ENCODE assay signal across 17 cellular contexts in the genomic region with DNA sequence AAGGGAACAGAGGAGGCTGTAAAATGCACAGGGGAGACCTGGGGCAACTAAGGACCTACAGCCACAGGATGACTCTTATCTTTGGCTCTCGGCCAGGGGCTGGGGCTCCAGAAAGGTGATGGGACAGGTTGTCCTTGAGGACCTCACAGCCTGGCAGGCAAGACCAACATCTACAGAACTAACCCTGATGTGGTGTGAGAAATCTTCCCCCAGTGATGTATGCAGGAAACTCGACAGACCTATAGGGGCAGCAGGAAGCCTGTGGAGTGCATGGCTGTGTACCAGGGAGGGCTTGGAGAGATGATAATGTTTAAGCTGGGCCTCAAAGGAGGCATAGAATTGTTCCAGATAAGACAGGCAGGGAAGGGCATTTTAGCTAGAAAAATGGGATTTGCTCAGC.
A peak's percentile ranks its signal among the peaks of the same experiment; 100 is the strongest.
DNase-seq lines count a peak whose midpoint lies in the region; ATAC-seq, FAIRE-seq and TF ChIP-seq lines count a peak whose summit lies in the region.
"Had no signal": no experiment of that assay in that cellular context is flagged by ENCODE, and none has a peak within 500 bp of the region (broad histone marks: within the 10 kb centered on the region; RNA-seq: fewer than 3 reads in every experiment).

No MANE protein-coding gene starts in this region.

- CTCF ChIA-PET in AG04450 (lab: Charles Lee) (interaction anchor here (0.9 kb wide), 2 partner anchors 21 to 46 kb away, joined by 3 read pairs; no protein-coding TSS in a partner anchor), GM12878 (lab: Yijun Ruan, JAX) (no interaction called here)

- H3K36me3 ChIP-seq in GM12878 (ENCODE audit: control insufficient read depth in 2 of 2, insufficient read depth in 2 of 2, low read length in 1 of 2) (no peaks in the 10 kb centered on the region), kidney (ENCODE audit: control insufficient read depth in 1 of 2, insufficient read depth in 2 of 2, low read length in 2 of 2) (peaks cover 0 to 11% of the 10 kb centered on the region in 2 donors), vagina (no peaks in the 10 kb centered on the region)
- H3K36me3 ChIP-seq: BLaER1 had no signal

- 15% methylated on average over 2 of the region's 2 CpGs for WGBS in GM12878 (ENCODE audit: insufficient coverage, insufficient replicate concordance, low lambda C conversion rate, missing lambda C conversion rate)

- DNase-seq in AG04450 (ENCODE audit: low read depth, low spot score) = no peak
- peak; percentile 9 for DNase-seq in HFFc6
- DNase-seq in GM12878 (ENCODE audit: low read depth, low spot score) = no peak
- peak; percentile 41 for DNase-seq in kidney
- DNase-seq in vagina (ENCODE audit: extremely low spot score in 2 of 2) = no peak
- DNase-seq in SW 1271 (lab: John Stamatoyannopoulos, UW) = no peak
- DNase-seq in NCI-H2081 (lab: John Stamatoyannopoulos, UW) = no peak
- DNase-seq in COLO829 (ENCODE audit: low spot score) = no peak
- DNase-seq: activated CD4-positive, alpha-beta T cell treated with anti-CD3 and anti-CD28 coated beads, Interleukin-2, amount 50 U/mL, for 4 hours; activated naive CD4-positive, alpha-beta T cell treated with anti-CD3 and anti-CD28 coated beads, Interleukin-2, amount 50 U/mL, for 16 hours; effector memory CD8-positive, alpha-beta T cell; NCI-H187 had no signal

- H4K20me1 ChIP-seq in GM12878 (ENCODE audit: control insufficient read depth, insufficient read depth) = no peaks in the 10 kb centered on the region
- H4K20me1 ChIP-seq: BLaER1 had no signal

- peak; percentile 42 for TF ChIP-seq RAD21 in GM12878 (IDR thresholded peaks at IDR 0.05; ENCODE audit: insufficient read depth, low read depth, low read length)

- peak overlapping the region; percentile 14; the same call in 1 of the 2 replicates for H3K4me3 Mint-ChIP-seq in HFFc6
- H3K4me3 Mint-ChIP-seq: effector memory CD8-positive, alpha-beta T cell had no signal

- peaks cover 26% of the 10 kb centered on the region for H3K36me3 Mint-ChIP-seq in HFFc6 (ENCODE audit: low read depth)

- no peak overlapping the region for H2AFZ ChIP-seq in GM12878 (ENCODE audit: control insufficient read depth, low read depth, low read length)

- H3K4me2 ChIP-seq in GM12878 (ENCODE audit: control insufficient read depth, insufficient read depth) = no peak overlapping the region
- H3K4me2 ChIP-seq: BLaER1 had no signal

- no peaks in the 10 kb centered on the region for H3K27me3 ChIP-seq in AG04450 (ENCODE audit: control insufficient read depth, insufficient read depth, low read length)
- H3K27me3 ChIP-seq in GM12878 (replicated peaks in 1 of 2; ENCODE audit: control insufficient read depth in 2 of 2, insufficient read depth in 2 of 2, low read length in 1 of 2) = no peaks in the 10 kb centered on the region; a peak in 1 of 4 replicates
- H3K27me3 ChIP-seq in vagina = no peaks in the 10 kb centered on the region
- H3K27me3 ChIP-seq: BLaER1, right atrium auricular region, tibial artery had no signal

- no peaks in the 10 kb centered on the region for H3K9me3 Mint-ChIP-seq in HFFc6
- H3K9me3 Mint-ChIP-seq: effector memory CD8-positive, alpha-beta T cell had no signal

- H3K27me3 Mint-ChIP-seq in HFFc6 (ENCODE audit: insufficient read depth) = peaks cover 5% of the 10 kb centered on the region; the same call in 1 of the 2 replicates

- no TSS peak for BruUV-seq in GM12878 (replicated peaks; lab: Mats Ljungman, UMichigan)

- ATAC-seq in GM12878 = peak; percentile 77
- ATAC-seq: effector memory CD8-positive, alpha-beta T cell had no signal

- RAD21 ChIA-PET in GM12878 (lab: Charles Lee; ENCODE audit: unreplicated experiment) = interaction anchor here (1.2 kb wide), 1 partner anchor 23 kb away, joined by 3 read pairs; no protein-coding TSS in a partner anchor

- no peaks in the 10 kb centered on the region for H3K9me3 ChIP-seq in AG04450 (ENCODE audit: control insufficient read depth, insufficient read depth, low read length)
- H3K9me3 ChIP-seq in GM12878 (replicated peaks; ENCODE audit: control insufficient read depth, insufficient read depth, low read length) = no peaks in the 10 kb centered on the region
- no peaks in the 10 kb centered on the region for H3K9me3 ChIP-seq in kidney (ENCODE audit: control insufficient read depth in 1 of 2, low read length in 2 of 2)
- H3K9me3 ChIP-seq in vagina = no peaks in the 10 kb centered on the region
- H3K9me3 ChIP-seq: BLaER1, right atrium auricular region, tibial artery had no signal

- in situ Hi-C loops in GM12878 (cut with MboI) = no loop called here

- no peak for TF ChIP-seq EP300 in GM12878 (IDR thresholded peaks at IDR 0.05; ENCODE audit: borderline replicate concordance in 1 of 2, control insufficient read depth in 1 of 2, low read depth in 2 of 2, low read length in 2 of 2)

- H3K79me2 ChIP-seq in GM12878 (ENCODE audit: control insufficient read depth, insufficient read depth, low read length) = no peaks in the 10 kb centered on the region

- no peaks in the 10 kb centered on the region for H3K4me1 ChIP-seq in GM12878 (ENCODE audit: control insufficient read depth, insufficient read depth, low read length)
- H3K4me1 ChIP-seq in kidney (ENCODE audit: control insufficient read depth in 1 of 2, insufficient read depth in 1 of 2, low read depth in 1 of 2, low read length in 2 of 2) = peaks cover 25 to 29% of the 10 kb centered on the region in 2 donors
- H3K4me1 ChIP-seq in vagina = peaks cover 40% of the 10 kb centered on the region

- H3K27ac Mint-ChIP-seq in HFFc6 = peak overlapping the region; percentile 72
- H3K27ac Mint-ChIP-seq: effector memory CD8-positive, alpha-beta T cell had no signal

- no peak for FAIRE-seq in GM12878 (lab: Jason Lieb, UNC)
- FAIRE-seq in kidney (lab: Jason Lieb, UNC) = no peak
- FAIRE-seq: GM19239, H1 had no signal

- intact Hi-C loops in GM12878 (cut with micrococcal nuclease; ENCODE audit: unreplicated experiment) (no loop called here), kidney (cut with DNase I) (no loop called here), vagina (cut with DNase I) (no loop called here)

- TF ChIP-seq POLR2A in GM12878 (IDR thresholded peaks at IDR 0.05; ENCODE audit: low read depth, low read length) (no peak), vagina (IDR thresholded peaks at IDR 0.05) (no peak)

- H3K4me1 Mint-ChIP-seq in HFFc6 (ENCODE audit: low read depth) = peaks cover 74% of the 10 kb centered on the region

- no peak overlapping the region for H3K4me3 ChIP-seq in AG04450 (ENCODE audit: low read depth, low read length)
- no peak overlapping the region for H3K4me3 ChIP-seq in GM12878
- H3K4me3 ChIP-seq in kidney (ENCODE audit: low read length in 2 of 2) = no peak overlapping the region
- no peak overlapping the region for H3K4me3 ChIP-seq in vagina
- H3K4me3 ChIP-seq: BLaER1, right atrium auricular region, tibial artery had no signal

- TF ChIP-seq CTCF in AG04450 (IDR thresholded peaks at IDR 0.05; ENCODE audit: low read depth, low read length) = peak; percentile 52
- TF ChIP-seq CTCF in HFFc6 (IDR thresholded peaks at IDR 0.05) = peak; percentile 45
- no peak for TF ChIP-seq CTCF in GM12878 (IDR thresholded peaks at IDR 0.05 in 2 of 3, conservative IDR thresholded peaks at IDR 0.05 in 1 of 3; ENCODE audit: control insufficient read depth in 2 of 3, extremely low read depth in 1 of 3, insufficient read depth in 1 of 3, low read depth in 3 of 3, low read length in 3 of 3)
- TF ChIP-seq CTCF in kidney (IDR thresholded peaks at IDR 0.05; ENCODE audit: borderline replicate concordance, extremely low read depth, insufficient read depth) = no peak
- TF ChIP-seq CTCF in vagina (IDR thresholded peaks at IDR 0.05) = no peak

- POLR2A ChIA-PET in AG04450 (lab: Yijun Ruan, JAX) = no interaction called here
- POLR2A ChIA-PET in GM12878 (lab: Charles Lee) = interaction anchor here (0.5 kb wide), 1 partner anchor 25 kb away, joined by 3 read pairs; no protein-coding TSS in a partner anchor

- H3K27ac ChIP-seq in AG04450 (ENCODE audit: low read depth, low read length) = peak overlapping the region; percentile 21
- H3K27ac ChIP-seq in GM12878 (ENCODE audit: control insufficient read depth, insufficient read depth) = no peak overlapping the region
- no peak overlapping the region for H3K27ac ChIP-seq in kidney (ENCODE audit: low read depth in 2 of 2, low read length in 2 of 2)
- no peak overlapping the region for H3K27ac ChIP-seq in vagina
- H3K27ac ChIP-seq: BLaER1, right atrium auricular region, tibial artery had no signal

- H3K9ac ChIP-seq in GM12878 (ENCODE audit: control insufficient read depth, insufficient read depth, low read length) (no peak overlapping the region), kidney (ENCODE audit: low read length in 2 of 2) (no peak overlapping the region)
- H3K9ac ChIP-seq: BLaER1 had no signal

- SMC1A ChIA-PET in GM12878 (lab: Charles Lee; ENCODE audit: uncharacterized antibody, unreplicated experiment) = no interaction called here

TF ChIP-seq in GM12878, 131 proteins besides CTCF, POLR2A, EP300 and RAD21 (continues in another document):
- no peak for TF ChIP-seq MTA2 (IDR thresholded peaks at IDR 0.05; ENCODE audit: low read depth)
- no peak for TF ChIP-seq NR2C1 (IDR thresholded peaks at IDR 0.05)
- TF ChIP-seq ZBED1 (IDR thresholded peaks at IDR 0.05; ENCODE audit: borderline replicate concordance) = no peak
- TF ChIP-seq POU2F2 (IDR thresholded peaks at IDR 0.05; ENCODE audit: borderline replicate concordance, low read depth, low read length) = no peak
- TF ChIP-seq RUNX3 (IDR thresholded peaks at IDR 0.05; ENCODE audit: low read length) = no peak
- no peak for TF ChIP-seq SIX5 (IDR thresholded peaks at IDR 0.05; ENCODE audit: low read depth, low read length, severe bottlenecking)
- no peak for TF ChIP-seq SUZ12 (IDR thresholded peaks at IDR 0.05; ENCODE audit: unreplicated experiment)
- TF ChIP-seq POLR2AphosphoS5 (IDR thresholded peaks at IDR 0.05; ENCODE audit: low read length) = no peak
- TF ChIP-seq MEF2A (IDR thresholded peaks at IDR 0.05; ENCODE audit: insufficient read depth, low read depth, low read length) = no peak
- no peak for TF ChIP-seq SREBF2 (IDR thresholded peaks at IDR 0.05; ENCODE audit: low read length)
- TF ChIP-seq ZZZ3 (IDR thresholded peaks at IDR 0.05; ENCODE audit: control insufficient read depth, insufficient read length, low read depth) = no peak

Comparison
In these comparisons a context has a peak if more than half of its experiments do, and no peak if none do; other contexts are left out.
1. DNase-seq: peak in HFFc6 (single experiment) and kidney (single experiment); none in AG04450 (single experiment), GM12878 (single experiment), vagina (0 of 2), SW 1271 (0 of 2), NCI-H2081 (0 of 2) and COLO829 (single experiment).
2. CTCF ChIP-seq: peak in AG04450 (single experiment) and HFFc6 (single experiment); none in GM12878 (0 of 3), kidney (single experiment) and vagina (0 of 3).